Comparison of ENCODE assay signal across 2 cellular contexts in the genomic region with DNA sequence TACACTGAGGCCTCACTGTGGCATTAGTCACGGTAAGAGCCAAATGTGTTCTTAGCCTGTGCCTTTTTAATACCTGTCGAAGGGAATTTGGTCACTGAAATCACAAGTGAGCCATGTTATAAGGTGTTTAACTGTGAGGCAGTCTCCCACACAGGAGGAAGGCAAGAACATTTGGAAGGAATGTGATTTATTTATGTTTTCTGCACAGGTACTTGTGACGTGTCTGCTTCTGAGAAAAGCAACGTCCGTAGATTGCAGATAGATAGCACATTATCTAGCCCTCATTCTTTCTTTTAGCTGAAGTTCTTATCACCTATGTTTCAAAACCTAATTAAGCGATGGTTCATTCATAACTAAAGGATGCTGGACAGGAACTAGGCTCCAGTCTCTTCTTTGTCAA.
TF ChIP-seq lines count a peak whose summit lies in the region.

No MANE protein-coding gene starts in this region.

TF ChIP-seq in GM23338, 12 proteins besides CTCF, POLR2A, EP300 and RAD21 (continues in another document):
- no peak for TF ChIP-seq CREB1 (CRISPR knock-in tag; IDR thresholded peaks at IDR 0.05; ENCODE audit: low read depth)
- TF ChIP-seq, protein P1, sequence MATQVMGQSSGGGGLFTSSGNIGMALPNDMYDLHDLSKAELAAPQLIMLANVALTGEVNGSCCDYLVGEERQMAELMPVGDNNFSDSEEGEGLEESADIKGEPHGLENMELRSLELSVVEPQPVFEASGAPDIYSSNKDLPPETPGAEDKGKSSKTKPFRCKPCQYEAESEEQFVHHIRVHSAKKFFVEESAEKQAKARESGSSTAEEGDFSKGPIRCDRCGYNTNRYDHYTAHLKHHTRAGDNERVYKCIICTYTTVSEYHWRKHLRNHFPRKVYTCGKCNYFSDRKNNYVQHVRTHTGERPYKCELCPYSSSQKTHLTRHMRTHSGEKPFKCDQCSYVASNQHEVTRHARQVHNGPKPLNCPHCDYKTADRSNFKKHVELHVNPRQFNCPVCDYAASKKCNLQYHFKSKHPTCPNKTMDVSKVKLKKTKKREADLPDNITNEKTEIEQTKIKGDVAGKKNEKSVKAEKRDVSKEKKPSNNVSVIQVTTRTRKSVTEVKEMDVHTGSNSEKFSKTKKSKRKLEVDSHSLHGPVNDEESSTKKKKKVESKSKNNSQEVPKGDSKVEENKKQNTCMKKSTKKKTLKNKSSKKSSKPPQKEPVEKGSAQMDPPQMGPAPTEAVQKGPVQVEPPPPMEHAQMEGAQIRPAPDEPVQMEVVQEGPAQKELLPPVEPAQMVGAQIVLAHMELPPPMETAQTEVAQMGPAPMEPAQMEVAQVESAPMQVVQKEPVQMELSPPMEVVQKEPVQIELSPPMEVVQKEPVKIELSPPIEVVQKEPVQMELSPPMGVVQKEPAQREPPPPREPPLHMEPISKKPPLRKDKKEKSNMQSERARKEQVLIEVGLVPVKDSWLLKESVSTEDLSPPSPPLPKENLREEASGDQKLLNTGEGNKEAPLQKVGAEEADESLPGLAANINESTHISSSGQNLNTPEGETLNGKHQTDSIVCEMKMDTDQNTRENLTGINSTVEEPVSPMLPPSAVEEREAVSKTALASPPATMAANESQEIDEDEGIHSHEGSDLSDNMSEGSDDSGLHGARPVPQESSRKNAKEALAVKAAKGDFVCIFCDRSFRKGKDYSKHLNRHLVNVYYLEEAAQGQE (IDR thresholded peaks at IDR 0.05; ENCODE audit: unreplicated experiment) = no peak
- no peak for TF ChIP-seq ZNF114 (CRISPR knock-in tag; IDR thresholded peaks at IDR 0.05)
- TF ChIP-seq ZNF331 (CRISPR knock-in tag; IDR thresholded peaks at IDR 0.05; ENCODE audit: low read depth) = no peak
- TF ChIP-seq, protein P2, sequence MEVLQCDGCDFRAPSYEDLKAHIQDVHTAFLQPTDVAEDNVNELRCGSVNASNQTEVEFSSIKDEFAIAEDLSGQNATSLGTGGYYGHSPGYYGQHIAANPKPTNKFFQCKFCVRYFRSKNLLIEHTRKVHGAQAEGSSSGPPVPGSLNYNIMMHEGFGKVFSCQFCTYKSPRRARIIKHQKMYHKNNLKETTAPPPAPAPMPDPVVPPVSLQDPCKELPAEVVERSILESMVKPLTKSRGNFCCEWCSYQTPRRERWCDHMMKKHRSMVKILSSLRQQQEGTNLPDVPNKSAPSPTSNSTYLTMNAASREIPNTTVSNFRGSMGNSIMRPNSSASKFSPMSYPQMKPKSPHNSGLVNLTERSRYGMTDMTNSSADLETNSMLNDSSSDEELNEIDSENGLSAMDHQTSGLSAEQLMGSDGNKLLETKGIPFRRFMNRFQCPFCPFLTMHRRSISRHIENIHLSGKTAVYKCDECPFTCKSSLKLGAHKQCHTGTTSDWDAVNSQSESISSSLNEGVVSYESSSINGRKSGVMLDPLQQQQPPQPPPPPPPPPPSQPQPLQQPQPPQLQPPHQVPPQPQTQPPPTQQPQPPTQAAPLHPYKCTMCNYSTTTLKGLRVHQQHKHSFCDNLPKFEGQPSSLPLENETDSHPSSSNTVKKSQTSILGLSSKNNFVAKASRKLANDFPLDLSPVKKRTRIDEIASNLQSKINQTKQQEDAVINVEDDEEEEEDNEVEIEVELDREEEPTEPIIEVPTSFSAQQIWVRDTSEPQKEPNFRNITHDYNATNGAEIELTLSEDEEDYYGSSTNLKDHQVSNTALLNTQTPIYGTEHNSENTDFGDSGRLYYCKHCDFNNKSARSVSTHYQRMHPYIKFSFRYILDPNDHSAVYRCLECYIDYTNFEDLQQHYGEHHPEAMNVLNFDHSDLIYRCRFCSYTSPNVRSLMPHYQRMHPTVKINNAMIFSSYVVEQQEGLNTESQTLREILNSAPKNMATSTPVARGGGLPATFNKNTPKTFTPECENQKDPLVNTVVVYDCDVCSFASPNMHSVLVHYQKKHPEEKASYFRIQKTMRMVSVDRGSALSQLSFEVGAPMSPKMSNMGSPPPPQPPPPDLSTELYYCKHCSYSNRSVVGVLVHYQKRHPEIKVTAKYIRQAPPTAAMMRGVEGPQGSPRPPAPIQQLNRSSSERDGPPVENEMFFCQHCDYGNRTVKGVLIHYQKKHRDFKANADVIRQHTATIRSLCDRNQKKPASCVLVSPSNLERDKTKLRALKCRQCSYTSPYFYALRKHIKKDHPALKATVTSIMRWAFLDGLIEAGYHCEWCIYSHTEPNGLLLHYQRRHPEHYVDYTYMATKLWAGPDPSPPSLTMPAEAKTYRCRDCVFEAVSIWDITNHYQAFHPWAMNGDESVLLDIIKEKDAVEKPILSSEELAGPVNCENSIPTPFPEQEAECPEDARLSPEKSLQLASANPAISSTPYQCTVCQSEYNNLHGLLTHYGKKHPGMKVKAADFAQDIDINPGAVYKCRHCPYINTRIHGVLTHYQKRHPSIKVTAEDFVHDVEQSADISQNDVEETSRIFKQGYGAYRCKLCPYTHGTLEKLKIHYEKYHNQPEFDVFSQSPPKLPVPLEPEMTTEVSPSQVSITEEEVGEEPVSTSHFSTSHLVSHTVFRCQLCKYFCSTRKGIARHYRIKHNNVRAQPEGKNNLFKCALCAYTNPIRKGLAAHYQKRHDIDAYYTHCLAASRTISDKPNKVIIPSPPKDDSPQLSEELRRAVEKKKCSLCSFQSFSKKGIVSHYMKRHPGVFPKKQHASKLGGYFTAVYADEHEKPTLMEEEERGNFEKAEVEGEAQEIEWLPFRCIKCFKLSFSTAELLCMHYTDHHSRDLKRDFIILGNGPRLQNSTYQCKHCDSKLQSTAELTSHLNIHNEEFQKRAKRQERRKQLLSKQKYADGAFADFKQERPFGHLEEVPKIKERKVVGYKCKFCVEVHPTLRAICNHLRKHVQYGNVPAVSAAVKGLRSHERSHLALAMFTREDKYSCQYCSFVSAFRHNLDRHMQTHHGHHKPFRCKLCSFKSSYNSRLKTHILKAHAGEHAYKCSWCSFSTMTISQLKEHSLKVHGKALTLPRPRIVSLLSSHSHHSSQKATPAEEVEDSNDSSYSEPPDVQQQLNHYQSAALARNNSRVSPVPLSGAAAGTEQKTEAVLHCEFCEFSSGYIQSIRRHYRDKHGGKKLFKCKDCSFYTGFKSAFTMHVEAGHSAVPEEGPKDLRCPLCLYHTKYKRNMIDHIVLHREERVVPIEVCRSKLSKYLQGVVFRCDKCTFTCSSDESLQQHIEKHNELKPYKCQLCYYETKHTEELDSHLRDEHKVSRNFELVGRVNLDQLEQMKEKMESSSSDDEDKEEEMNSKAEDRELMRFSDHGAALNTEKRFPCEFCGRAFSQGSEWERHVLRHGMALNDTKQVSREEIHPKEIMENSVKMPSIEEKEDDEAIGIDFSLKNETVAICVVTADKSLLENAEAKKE (CRISPR knock-in tag; IDR thresholded peaks at IDR 0.05) = no peak
- TF ChIP-seq ETS1 (IDR thresholded peaks at IDR 0.05) = no peak
- no peak for TF ChIP-seq EZH2 (IDR thresholded peaks at IDR 0.05; ENCODE audit: low read depth, unreplicated experiment)
- no peak for TF ChIP-seq EZH2phosphoT487 (IDR thresholded peaks at IDR 0.05; ENCODE audit: unreplicated experiment)
- no peak for TF ChIP-seq STAT1 (IDR thresholded peaks at IDR 0.05; ENCODE audit: unreplicated experiment)
- TF ChIP-seq NANOG (IDR thresholded peaks at IDR 0.05; ENCODE audit: borderline replicate concordance) = no peak

TF ChIP-seq in H1, 55 proteins besides CTCF, POLR2A, EP300 and RAD21:
- TF ChIP-seq ASH2L (IDR thresholded peaks at IDR 0.05; ENCODE audit: low read length) (no peak), CREB1 (IDR thresholded peaks at IDR 0.05) (no peak), CBX5 (IDR thresholded peaks at IDR 0.05; ENCODE audit: low read depth, low read length) (no peak), BACH1 (IDR thresholded peaks at IDR 0.05; ENCODE audit: low read length) (no peak), KDM1A (IDR thresholded peaks at IDR 0.05; ENCODE audit: borderline replicate concordance, low read length) (no peak), BCL11A (IDR thresholded peaks at IDR 0.05; ENCODE audit: low read depth in 2 of 2, low read length in 2 of 2) (no peak), BRCA1 (IDR thresholded peaks at IDR 0.05; ENCODE audit: low read depth, low read length) (no peak), TCF12 (IDR thresholded peaks at IDR 0.05; ENCODE audit: low read depth, low read length) (no peak), CHD1 (IDR thresholded peaks at IDR 0.05; ENCODE audit: low read depth, low read length) (no peak), E2F6 (IDR thresholded peaks at IDR 0.05) (no peak)
